18 cellular contexts compared by ENCODE assay signal in the genomic region with DNA sequence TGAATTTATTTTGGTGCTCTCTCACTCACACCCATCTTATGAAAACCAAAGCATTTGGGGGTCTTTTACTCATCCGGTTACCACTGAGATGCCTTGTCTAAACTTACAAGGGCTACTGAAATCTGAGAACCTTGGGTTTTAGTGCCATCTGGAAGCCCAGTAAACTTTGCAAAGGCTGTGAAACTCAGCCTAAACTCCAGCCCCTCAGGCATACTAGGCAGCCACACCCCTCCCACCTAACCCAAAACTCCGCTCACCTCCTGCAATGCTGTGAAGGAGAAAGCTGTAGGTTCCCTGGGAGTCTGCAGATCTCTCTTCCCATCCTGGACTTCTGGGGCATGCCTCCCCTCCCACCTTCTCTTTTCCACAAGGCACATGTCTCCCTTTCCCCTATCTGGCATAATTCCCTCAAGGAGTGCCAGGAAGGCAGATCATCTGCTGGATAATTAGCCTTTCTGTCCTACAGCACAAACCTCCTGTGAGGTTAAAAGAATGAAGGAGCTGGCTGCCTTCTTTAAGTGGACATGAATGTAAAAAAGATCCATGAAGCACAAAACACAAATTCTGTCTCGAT.
DNase-seq lines count a peak whose midpoint lies in the region; ATAC-seq and TF ChIP-seq lines count a peak whose summit lies in the region.
"Had no signal": no experiment of that assay in that cellular context is flagged by ENCODE, and none has a peak within 500 bp of the region (broad histone marks: within the 10 kb centered on the region; RNA-seq: fewer than 3 reads in every experiment).

No MANE protein-coding gene starts in this region.

- peaks cover 14% of the 10 kb centered on the region for H3K4me1 Mint-ChIP-seq in brain
- H3K4me1 Mint-ChIP-seq in mesothelial cell of epicardium: peaks cover 30% of the 10 kb centered on the region
- H3K4me1 Mint-ChIP-seq: CD14-positive monocyte, naive B cell, T-cell had no signal

- TF ChIP-seq CTCF in brain (conservative IDR thresholded peaks at IDR 0.05): no peak
- TF ChIP-seq CTCF in mesothelial cell of epicardium (IDR thresholded peaks at IDR 0.05; ENCODE audit: unreplicated experiment): no peak

- DNase-seq in NCI-H82 (lab: John Stamatoyannopoulos, UW): peak; percentile 41
- DNase-seq in NCI-H82 treated with DMSO at 0.1 percent for 48 hours (lab: John Stamatoyannopoulos, UW; ENCODE audit: unreplicated experiment): no peak
- no peak for DNase-seq in mesothelial cell of epicardium (ENCODE audit: low spot score in 2 of 2, unreplicated experiment in 2 of 2)
- no peak for DNase-seq in activated CD4-positive, alpha-beta T cell treated with anti-CD3 and anti-CD28 coated beads for 48 hours
- no peak for DNase-seq in AML-193 (lab: John Stamatoyannopoulos, UW)
- DNase-seq in stimulated activated CD4-positive, alpha-beta T cell treated with anti-CD3 and anti-CD28 coated beads, Interleukin-4, amount 100 ng/mL, for 24 hours: no peak
- DNase-seq: 8988T, activated gamma-delta T cell, GOT3, left cardiac atrium, MV-4-11, naive B cell, T-cell, WERI-Rb-1 had no signal

- H3K4me3 Mint-ChIP-seq in brain (peak overlapping the region in 1 of 5 experiments; percentile 40), mesothelial cell of epicardium (no peak overlapping the region)
- H3K4me3 Mint-ChIP-seq: CD14-positive monocyte; dendritic cell treated with granulocyte-macrophage colony-stimulating factor and Interleukin-4, amounts not matched to agents 40 ng/mL and 50 ng/mL, for 4 days; naive B cell; T-cell had no signal

- no peaks in the 10 kb centered on the region for H3K9me3 Mint-ChIP-seq in brain
- no peaks in the 10 kb centered on the region for H3K9me3 Mint-ChIP-seq in mesothelial cell of epicardium
- H3K9me3 Mint-ChIP-seq: CD14-positive monocyte; dendritic cell treated with granulocyte-macrophage colony-stimulating factor and Interleukin-4, amounts not matched to agents 40 ng/mL and 50 ng/mL, for 4 days; naive B cell; T-cell had no signal

- no peak for ATAC-seq in GM21390 (IDR thresholded peaks at IDR 0.05; ENCODE audit: unreplicated experiment)
- ATAC-seq: left cardiac atrium had no signal

- no peaks in the 10 kb centered on the region for H3K36me3 Mint-ChIP-seq in brain
- no peaks in the 10 kb centered on the region for H3K36me3 Mint-ChIP-seq in mesothelial cell of epicardium
- H3K36me3 Mint-ChIP-seq: CD14-positive monocyte, naive B cell, T-cell had no signal

- H3K27ac Mint-ChIP-seq in brain (peak overlapping the region in 3 of 5 experiments; percentile 13 to 27 (median 24)), mesothelial cell of epicardium (peak overlapping the region; percentile 21)
- H3K27ac Mint-ChIP-seq: CD14-positive monocyte; dendritic cell treated with granulocyte-macrophage colony-stimulating factor and Interleukin-4, amounts not matched to agents 40 ng/mL and 50 ng/mL, for 4 days; T-cell had no signal

- peaks cover 4% of the 10 kb centered on the region for H3K27me3 Mint-ChIP-seq in brain
- H3K27me3 Mint-ChIP-seq in mesothelial cell of epicardium (ENCODE audit: low read depth): no peaks in the 10 kb centered on the region
- H3K27me3 Mint-ChIP-seq: dendritic cell treated with granulocyte-macrophage colony-stimulating factor and Interleukin-4, amounts not matched to agents 40 ng/mL and 50 ng/mL, for 4 days had no signal
